ENCODE assay signal across 8 cellular contexts in genomic region chrX:74133156-74133796, GRCh38.
DNase-seq lines count a peak whose midpoint lies in the region; ATAC-seq and TF ChIP-seq lines count a peak whose summit lies in the region.

No MANE protein-coding gene starts in this region.

- TF ChIP-seq CTCF in LNCAP (IDR thresholded peaks at IDR 0.05) (peak; percentile 48), Panc1 (IDR thresholded peaks at IDR 0.05) (peak; percentile 66)

- no TSS peak for BruUV-seq in Panc1 (replicated peaks; lab: Mats Ljungman, UMichigan)

- intact Hi-C loops in Panc1 (cut with micrococcal nuclease; ENCODE audit: unreplicated experiment), result loop anchor here (2.0 to 5.0 kb wide), 2 partner anchors 116 to 278 kb away; no protein-coding TSS in a partner anchor
- intact Hi-C loops in activated CD4-positive, alpha-beta memory T cell treated with anti-CD3 and anti-CD28 coated beads for 36 hours (cut with micrococcal nuclease), result loop anchor here (1.0 to 5.0 kb wide), 3 partner anchors 118 to 278 kb away; no protein-coding TSS in a partner anchor

- H3K9me3 Mint-ChIP-seq in activated CD4-positive, alpha-beta memory T cell treated with anti-CD3 and anti-CD28 coated beads for 36 hours, result no peaks in the 10 kb centered on the region

- no peaks in the 10 kb centered on the region for H3K4me1 Mint-ChIP-seq in activated CD4-positive, alpha-beta memory T cell treated with anti-CD3 and anti-CD28 coated beads for 36 hours (ENCODE audit: low read depth)

- H3K36me3 Mint-ChIP-seq in activated CD4-positive, alpha-beta memory T cell treated with anti-CD3 and anti-CD28 coated beads for 36 hours, result no peaks in the 10 kb centered on the region

- no peak overlapping the region for H3K27ac Mint-ChIP-seq in activated CD4-positive, alpha-beta memory T cell treated with anti-CD3 and anti-CD28 coated beads for 36 hours

- CTCF ChIA-PET in Panc1 (lab: Charles Lee), result no interaction called here
- CTCF ChIA-PET in activated CD4-positive, alpha-beta memory T cell treated with anti-CD3 and anti-CD28 coated beads for 36 hours (lab: Charles Lee), result interaction anchor here (0.8 to 0.9 kb wide), 2 partner anchors 117 to 276 kb away, joined by 3 to 4 read pairs; no protein-coding TSS in a partner anchor

- peak overlapping the region; percentile 68; the same call in 1 of the 2 replicates for H3K27ac ChIP-seq in Panc1 (ENCODE audit: low read length)

- H3K36me3 ChIP-seq in Panc1 (ENCODE audit: control insufficient read depth, insufficient read depth, low read length), result no peaks in the 10 kb centered on the region

- ATAC-seq in GM19438 (IDR thresholded peaks at IDR 0.05; ENCODE audit: low read depth, unreplicated experiment) (peak; percentile 89), Panc1 (peak; percentile 96)

- DNase-seq in DMS79 (lab: John Stamatoyannopoulos, UW) (peak; percentile 0), Panc1 (ENCODE audit: low read depth, low spot score) (peak; percentile 27), medulla oblongata (ENCODE audit: extremely low spot score) (peak; percentile 66)
- peak; percentile 23 for DNase-seq in effector CD4-positive, alpha-beta T cell
- DNase-seq in activated CD4-positive, alpha-beta memory T cell treated with anti-CD3 and anti-CD28 coated beads for 36 hours, result no peak
- no peak for DNase-seq in activated CD8-positive, alpha-beta memory T cell treated with anti-CD3 and anti-CD28 coated beads for 24 hours

- no peaks in the 10 kb centered on the region for H3K27me3 Mint-ChIP-seq in activated CD4-positive, alpha-beta memory T cell treated with anti-CD3 and anti-CD28 coated beads for 36 hours

- no peak overlapping the region for H3K4me3 Mint-ChIP-seq in activated CD4-positive, alpha-beta memory T cell treated with anti-CD3 and anti-CD28 coated beads for 36 hours

- H3K4me1 ChIP-seq in Panc1 (ENCODE audit: control insufficient read depth, insufficient read depth, low read length), result peaks cover 11% of the 10 kb centered on the region

- H3K4me3 ChIP-seq in Panc1 (ENCODE audit: low read depth in 2 of 2, low read length in 2 of 2), result no peak overlapping the region

- in situ Hi-C loops in Panc1 (cut with HindIII; ENCODE audit: low pct_unique_long_range_greater_than_20kb, low sequenced_read_pairs), result no loop called here

- no peaks in the 10 kb centered on the region for H3K9me3 ChIP-seq in Panc1 (ENCODE audit: control insufficient read depth, insufficient read depth, low read depth, low read length)

- H3K27me3 ChIP-seq in Panc1 (ENCODE audit: control insufficient read depth, insufficient read depth, low read length), result no peaks in the 10 kb centered on the region

- POLR2A ChIA-PET in Panc1 (lab: Charles Lee), result no interaction called here
- POLR2A ChIA-PET in activated CD4-positive, alpha-beta memory T cell treated with anti-CD3 and anti-CD28 coated beads for 36 hours (lab: Charles Lee), result no interaction called here

Comparison
In these comparisons a context has a peak if more than half of its experiments do, and no peak if none do; other contexts are left out.
1. DNase-seq: peak in DMS79 (single experiment), Panc1 (single experiment), effector CD4-positive, alpha-beta T cell (single experiment) and medulla oblongata (single experiment); none in activated CD4-positive, alpha-beta memory T cell treated with anti-CD3 and anti-CD28 coated beads for 36 hours (single experiment) and activated CD8-positive, alpha-beta memory T cell treated with anti-CD3 and anti-CD28 coated beads for 24 hours (single experiment).